In genomic region chr20:17510548-17510947, GRCh38 we compare ENCODE assay signal across 30 cellular contexts. TPM values are rescaled to one million over a fixed set of nuclear protein-coding genes. Genes with fewer than 3 reads are reported as not detected.
"Had no signal": no experiment of that assay in that cellular context is flagged by ENCODE, and none has a peak within 500 bp of the region (broad histone marks: within the 10 kb centered on the region; RNA-seq: fewer than 3 reads in every experiment).

No MANE protein-coding gene starts in this region.

- H3K4me3 ChIP-seq: PC-9, SJCRH30, SK-N-MC had no signal

- ATAC-seq: Panc1, Right ventricle myocardium inferior, SK-N-SH treated with all-trans-retinoic acid at 6 μM for 48 hours had no signal

- H3K36me3 ChIP-seq: SJCRH30 had no signal

- H3K9me3 ChIP-seq: SJCRH30 had no signal

- H3K27ac ChIP-seq: KMS-11, PC-9, RWPE1, SJCRH30, SK-N-MC had no signal

- DNase-seq: Karpas-422, MM.1S, MV-4-11, NCI-H1092, NCI-H1105, NCI-H1417 treated with DMSO at 0.1 percent for 48 hours, NCI-H1436 treated with DMSO at 0.1 percent for 48 hours, NCI-H1694 treated with DMSO at 0.1 percent for 48 hours, NCI-H187 treated with DMSO at 0.1 percent for 48 hours, NCI-H2029, NCI-H2081, NCI-H2171 treated with DMSO at 0.1 percent for 48 hours, NCI-H2227 treated with DMSO at 0.1 percent for 48 hours, NCI-H345, NCI-H446, NCI-H510A treated with DMSO at 0.1 percent for 48 hours, NCI-H524 treated with DMSO at 0.1 percent for 48 hours, NCI-H526 treated with DMSO at 0.1 percent for 48 hours, NCI-H774, PC-9, SHP77, SIG-M5, SJCRH30 had no signal

- H3K4me1 ChIP-seq: SJCRH30 had no signal

RNA-seq across cellular contexts. Expression of gene BFSP1, which starts 20.6 kb away (rescaled TPM):
- total RNA-seq: OCI-LY7, SJCRH30 had no signal
